8 cellular contexts compared by ENCODE assay signal in the genomic region with DNA sequence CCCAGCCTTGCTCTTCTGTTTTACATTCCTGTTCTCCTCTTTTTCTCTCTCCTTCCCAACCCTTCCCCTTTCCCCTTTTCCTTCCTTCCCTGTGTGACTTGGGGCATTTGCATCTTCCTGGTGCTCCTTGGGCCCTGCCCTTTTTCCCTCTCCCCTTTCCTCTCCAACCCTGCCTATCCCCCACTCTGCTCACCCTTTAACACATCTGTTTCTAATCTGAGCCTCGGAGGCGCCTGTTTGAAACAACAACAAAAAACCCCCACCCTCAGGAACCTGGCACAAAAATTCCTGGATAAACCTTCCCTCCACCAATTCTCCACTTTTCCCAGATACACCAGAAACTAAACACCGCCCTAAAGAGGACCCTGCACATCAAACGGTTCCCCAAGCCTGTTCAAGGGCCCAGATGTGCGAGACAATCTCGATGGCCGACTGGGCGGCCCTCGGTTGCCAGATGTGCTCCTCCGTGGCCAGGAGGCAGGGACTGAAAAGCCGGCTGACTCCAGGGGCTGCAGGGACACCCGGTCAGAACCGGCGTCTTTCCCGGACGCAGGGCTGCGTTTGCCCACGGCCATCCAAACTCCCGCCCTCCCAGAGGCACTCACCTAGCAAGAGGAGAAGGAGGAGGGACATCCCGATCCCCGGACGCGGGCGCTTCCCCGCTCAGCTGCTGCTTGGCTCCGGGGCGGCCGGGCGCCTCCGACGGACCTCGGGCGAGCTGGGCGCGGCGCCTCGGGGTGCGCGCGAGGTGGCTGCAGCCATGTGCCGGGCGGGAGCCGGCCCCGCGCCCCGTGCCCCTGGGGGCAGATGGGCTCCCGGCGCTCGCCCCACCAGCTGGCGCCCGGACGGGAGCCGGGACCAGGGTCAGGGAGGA. TPM values are rescaled to one million over a fixed set of nuclear protein-coding genes. Genes with fewer than 3 reads are reported as not detected.
DNase-seq lines count a peak whose midpoint lies in the region; ATAC-seq and TF ChIP-seq lines count a peak whose summit lies in the region.

No MANE protein-coding gene starts in this region.

- intact Hi-C loops in psoas muscle (cut with DNase I) = no loop called here

- H3K9me3 ChIP-seq in GM23248 (ENCODE audit: low read depth) (no peaks in the 10 kb centered on the region), SJCRH30 (replicated peaks) (no peaks in the 10 kb centered on the region), psoas muscle (no peaks in the 10 kb centered on the region)

- H3K4me2 ChIP-seq in GM23248 (ENCODE audit: unreplicated experiment) = peak overlapping the region; percentile 99

- ATAC-seq in psoas muscle (peak in 3 of 4 donors; percentile 21 to 53 (median 27)), HG02798 (IDR thresholded peaks at IDR 0.05; ENCODE audit: poor library complexity, unreplicated experiment) (no peak), HG02840 (IDR thresholded peaks at IDR 0.05; ENCODE audit: low FRiP score, unreplicated experiment) (no peak)

- DNase-seq in GM23248 (peak; percentile 70), SJCRH30 (peak; percentile 54 to 58), glomerular visceral epithelial cell (ENCODE audit: extremely low spot score) (peak; percentile 52), psoas muscle (peak; percentile 28 to 58), amniotic stem cell (lab: John Stamatoyannopoulos, UW) (no peak)
- DNase-seq in activated CD4-positive, CD25-positive, alpha-beta regulatory T cell treated with anti-CD3 and anti-CD28 coated beads, Interleukin-2, amount 50 U/mL, for 72 hours = no peak

- peaks cover 73% of the 10 kb centered on the region for H3K79me2 ChIP-seq in GM23248 (ENCODE audit: insufficient read depth)

- H3K9me2 ChIP-seq in GM23248 (ENCODE audit: insufficient read depth) = no peaks in the 10 kb centered on the region

- in situ Hi-C loops in GM23248 (cut with MboI) = no loop called here

- peak overlapping the region; percentile 94 for H3K9ac ChIP-seq in GM23248

- peak overlapping the region; percentile 86 for H3K4me3 ChIP-seq in GM23248
- H3K4me3 ChIP-seq in SJCRH30 = peak overlapping the region; percentile 67
- H3K4me3 ChIP-seq in psoas muscle = peak overlapping the region; percentile 60

- TF ChIP-seq CTCF in psoas muscle (IDR thresholded peaks at IDR 0.05) = no peak

- 1% methylated on average over 46 to 47 of the region's 53 CpGs for WGBS in GM23248 (ENCODE audit: low coverage in 1 of 2, low lambda C conversion rate in 2 of 2, missing lambda C conversion rate in 2 of 2), 2 experiments
- WGBS in psoas muscle, 3 donors = 2 to 5% (median 4%) methylated on average over 42 to 53 of the region's 53 CpGs

- H4K20me1 ChIP-seq in GM23248 (ENCODE audit: insufficient read depth) = no peaks in the 10 kb centered on the region

- H3F3A ChIP-seq in GM23248 (ENCODE audit: insufficient read depth) = peaks cover 64% of the 10 kb centered on the region

- H3K4me1 ChIP-seq in GM23248 (ENCODE audit: insufficient read depth) (peaks cover 57% of the 10 kb centered on the region), SJCRH30 (0 out of 2 replicates have a peak, but pooled peaks cover 4% of the 10 kb centered on the region), psoas muscle (no peaks in the 10 kb centered on the region)

- H3K27ac ChIP-seq in GM23248 (peak overlapping the region; percentile 93), SJCRH30 (peak overlapping the region; percentile 58), psoas muscle (no peak overlapping the region)

- peaks cover 21% of the 10 kb centered on the region for H3K36me3 ChIP-seq in GM23248 (ENCODE audit: low read depth)
- H3K36me3 ChIP-seq in SJCRH30 = no peaks in the 10 kb centered on the region
- no peaks in the 10 kb centered on the region for H3K36me3 ChIP-seq in psoas muscle (ENCODE audit: insufficient read depth in 1 of 2, low read depth in 1 of 2)

- H3K27me3 ChIP-seq in GM23248 (replicated peaks; ENCODE audit: insufficient read depth) (no peaks in the 10 kb centered on the region), SJCRH30 (no peaks in the 10 kb centered on the region), psoas muscle (ENCODE audit: insufficient read depth in 3 of 3, low read length in 2 of 3) (peaks cover 0 to 95% (median 23%) of the 10 kb centered on the region in 3 donors)

- H2AFZ ChIP-seq in GM23248 = peak overlapping the region; percentile 38

RNA-seq across cellular contexts. Expression of a gene that starts 0.5 kb away (rescaled TPM):
- total RNA-seq in GM23248 (2014; rRNA removed; shearing (Covaris generic)) = 195 and 215 TPM in 2 replicates
- polyA plus RNA-seq in GM23248 (2016; fragmentation: Nextera tagmentation; extraction: Ambion mirVana) (159 and 166 TPM in 2 replicates), psoas muscle (1 to 10 TPM in 2 of 3 donors, under 1 TPM in 1; 0.83 to 3.3 (median 1.7) TPM)
- 16.1 and 17.3 TPM in 2 replicates for total RNA-seq in SJCRH30 (2014; rRNA removed; shearing (Covaris generic))
- total RNA-seq in psoas muscle = 1 to 10 TPM; 2.9 to 4.2 (median 3.0) TPM

Comparison
In these comparisons a context has a peak if more than half of its experiments do, and no peak if none do; other contexts are left out.
1. DNase-seq: peak in GM23248 (single experiment), SJCRH30 (2 of 2), glomerular visceral epithelial cell (single experiment) and psoas muscle (2 of 2); none in amniotic stem cell (single experiment) and activated CD4-positive, CD25-positive, alpha-beta regulatory T cell treated with anti-CD3 and anti-CD28 coated beads, Interleukin-2, amount 50 U/mL, for 72 hours (single experiment).
2. ATAC-seq: peak in psoas muscle (3 of 4); none in HG02798 (single experiment) and HG02840 (single experiment).
3. RNA of a gene that starts 0.5 kb away (total RNA-seq): 195 to 215 TPM in GM23248; 16.1 to 17.3 TPM in SJCRH30 and 2.9 to 4.2 TPM in psoas muscle; every median in the first group is over 10 times any median in the second.
4. Peak in every context shown above with its lines, with median percentiles within 50 percentile points of each other: H3K4me3 ChIP-seq.